Comparison of ENCODE assay signal across 10 cellular contexts in genomic region chr10:17647316-17647715, GRCh38. TPM values are rescaled to one million over a fixed set of nuclear protein-coding genes. Genes with fewer than 3 reads are reported as not detected.
DNase-seq lines count a peak whose midpoint lies in the region; ATAC-seq and TF ChIP-seq lines count a peak whose summit lies in the region.
"Had no signal": no experiment of that assay in that cellular context is flagged by ENCODE, and none has a peak within 500 bp of the region (broad histone marks: within the 10 kb centered on the region; RNA-seq: fewer than 3 reads in every experiment).

No MANE protein-coding gene starts in this region.

- no peaks in the 10 kb centered on the region for H3K9me3 ChIP-seq in right atrium auricular region
- no peaks in the 10 kb centered on the region for H3K9me3 ChIP-seq in thoracic aorta

- no peak for TF ChIP-seq POLR2A in lower leg skin (IDR thresholded peaks at IDR 0.05)

- no peak overlapping the region for H3K4me3 Mint-ChIP-seq in activated naive CD4-positive, alpha-beta T cell treated with anti-CD3 and anti-CD28 coated beads, Interleukin-2, amount 50 U/mL, for 24 hours
- H3K4me3 Mint-ChIP-seq in T-cell, result peak overlapping the region; percentile 47 to 65 (median 63)

- CTCF ChIA-PET in T-cell (lab: Charles Lee), result interaction anchor here in 1 of 2 donors (1.1 kb wide), 1 partner anchor 8 kb away, joined by 3 read pairs; no protein-coding TSS in a partner anchor

- POLR2A ChIA-PET in T-cell (lab: Charles Lee), result interaction anchor here (0.5 to 0.9 kb wide), 6 partner anchors 11 to 36 kb away, joined by 3 to 10 read pairs (median 4); no protein-coding TSS in a partner anchor

- H3K27me3 ChIP-seq in right atrium auricular region (peaks cover 0 to 4% of the 10 kb centered on the region in 2 donors), thoracic aorta (replicated peaks; ENCODE audit: insufficient read depth) (no peaks in the 10 kb centered on the region)

- peaks cover 0 to 69% of the 10 kb centered on the region in 2 donors for H3K4me1 ChIP-seq in right atrium auricular region
- peaks cover 49 to 83% of the 10 kb centered on the region in 2 donors for H3K4me1 ChIP-seq in thoracic aorta (ENCODE audit: control insufficient read depth in 1 of 2, low read depth in 2 of 2)

- peak overlapping the region; percentile 47 to 96 for H3K27ac ChIP-seq in right atrium auricular region
- H3K27ac ChIP-seq in thoracic aorta, result peak overlapping the region; percentile 52 to 66

- H3K27me3 Mint-ChIP-seq in activated naive CD4-positive, alpha-beta T cell treated with anti-CD3 and anti-CD28 coated beads, Interleukin-2, amount 50 U/mL, for 24 hours, result no peaks in the 10 kb centered on the region
- no peaks in the 10 kb centered on the region for H3K27me3 Mint-ChIP-seq in T-cell

- no peaks in the 10 kb centered on the region for H3K9me3 Mint-ChIP-seq in activated naive CD4-positive, alpha-beta T cell treated with anti-CD3 and anti-CD28 coated beads, Interleukin-2, amount 50 U/mL, for 24 hours
- peaks cover 0 to 4% of the 10 kb centered on the region in 2 donors for H3K9me3 Mint-ChIP-seq in activated naive CD4-positive, alpha-beta T cell treated with anti-CD3 and anti-CD28 coated beads, Interleukin-2, amount 50 U/mL, for 72 hours
- H3K9me3 Mint-ChIP-seq in T-cell, result no peaks in the 10 kb centered on the region

- peak overlapping the region; percentile 10 for H3K27ac Mint-ChIP-seq in activated naive CD4-positive, alpha-beta T cell treated with anti-CD3 and anti-CD28 coated beads, Interleukin-2, amount 50 U/mL, for 24 hours
- H3K27ac Mint-ChIP-seq in activated naive CD4-positive, alpha-beta T cell treated with anti-CD3 and anti-CD28 coated beads, Interleukin-2, amount 50 U/mL, for 72 hours, result peak overlapping the region in 1 of 2 donors; percentile 79
- H3K27ac Mint-ChIP-seq in T-cell, result peak overlapping the region; percentile 59 to 73

- H3K36me3 Mint-ChIP-seq in activated naive CD4-positive, alpha-beta T cell treated with anti-CD3 and anti-CD28 coated beads, Interleukin-2, amount 50 U/mL, for 24 hours, result peaks cover 15% of the 10 kb centered on the region
- peaks cover 35 to 65% of the 10 kb centered on the region in 2 donors for H3K36me3 Mint-ChIP-seq in activated naive CD4-positive, alpha-beta T cell treated with anti-CD3 and anti-CD28 coated beads, Interleukin-2, amount 50 U/mL, for 72 hours
- H3K36me3 Mint-ChIP-seq in T-cell, result peaks cover 25% of the 10 kb centered on the region

- no peak for ATAC-seq in activated naive CD4-positive, alpha-beta T cell treated with anti-CD3 and anti-CD28 coated beads, Interleukin-2, amount 50 U/mL, for 72 hours
- ATAC-seq in T-cell (replicated peaks in 1 of 4), result no peak
- no peak for ATAC-seq in thoracic aorta (ENCODE audit: insufficient number of reproducible peaks, low FRiP score, low read depth)

- no peak for TF ChIP-seq CTCF in right atrium auricular region (IDR thresholded peaks at IDR 0.05)
- no peak for TF ChIP-seq CTCF in thoracic aorta (IDR thresholded peaks at IDR 0.05)
- no peak for TF ChIP-seq CTCF in lower leg skin (IDR thresholded peaks at IDR 0.05)

- H3K4me3 ChIP-seq in right atrium auricular region (peak overlapping the region; percentile 4 to 18), thoracic aorta (peak overlapping the region; percentile 43), lower leg skin (ENCODE audit: low read depth, poor library complexity, severe bottlenecking) (no peak overlapping the region)

- H3K36me3 ChIP-seq in right atrium auricular region (no peaks in the 10 kb centered on the region), thoracic aorta (no peaks in the 10 kb centered on the region)

- intact Hi-C loops in lower leg skin (cut with DNase I; ENCODE audit: low total_unique reads), result no loop called here

- 52 to 60% methylated on average over 3 of the region's 3 CpGs for WGBS in lower leg skin, 2 donors

- H3K4me1 Mint-ChIP-seq in activated naive CD4-positive, alpha-beta T cell treated with anti-CD3 and anti-CD28 coated beads, Interleukin-2, amount 50 U/mL, for 24 hours, result peaks cover 75% of the 10 kb centered on the region
- peaks cover 76 to 86% (median 81%) of the 10 kb centered on the region in 3 donors for H3K4me1 Mint-ChIP-seq in T-cell

- no peak for DNase-seq in activated naive CD4-positive, alpha-beta T cell treated with anti-CD3 and anti-CD28 coated beads, Interleukin-2, amount 50 U/mL, for 72 hours (ENCODE audit: low spot score in 2 of 2)
- DNase-seq in T-cell (no peak), right atrium auricular region (ENCODE audit: low spot score) (no peak), thoracic aorta (ENCODE audit: low spot score) (no peak), islet precursor cell (no peak), GM19240 (ENCODE audit: insufficient read length, low spot score) (no peak), lower leg skin (ENCODE audit: low spot score in 2 of 2) (no peak)
- DNase-seq: activated CD4-positive, CD25-positive, alpha-beta regulatory T cell treated with anti-CD3 and anti-CD28 coated beads, Interleukin-2, amount 50 U/mL, for 72 hours; stimulated activated naive CD4-positive, alpha-beta T cell treated with Interleukin-2 at 50 U/mL for 16 hours had no signal

RNA-seq across cellular contexts. Expression of gene STAM, which starts 3.4 kb away (rescaled TPM):
- total RNA-seq in activated naive CD4-positive, alpha-beta T cell treated with anti-CD3 and anti-CD28 coated beads, Interleukin-2, amount 50 U/mL, for 72 hours, result 10 to 100 TPM; 22.3 to 30.8 TPM
- 10 to 100 TPM; 18.6 to 42.7 (median 25.7) TPM for total RNA-seq in T-cell
- total RNA-seq in right atrium auricular region, result 10 to 100 TPM; 28.9 to 38.0 TPM
- 10 to 100 TPM; 26.1 to 28.4 TPM for total RNA-seq in thoracic aorta
- total RNA-seq in lower leg skin, result 10 to 100 TPM; 13.2 to 21.4 (median 17.9) TPM

RNA-seq across cellular contexts. Expression of gene HACD1, which starts 30.1 kb away (rescaled TPM):
- total RNA-seq in activated naive CD4-positive, alpha-beta T cell treated with anti-CD3 and anti-CD28 coated beads, Interleukin-2, amount 50 U/mL, for 72 hours, result 1 to 10 TPM; 1.8 to 2.0 TPM
- total RNA-seq in T-cell (1 to 10 TPM in 3 of 5 donors, under 1 TPM in 2; 0.39 to 4.2 (median 1.3) TPM), right atrium auricular region (100 to 1,000 TPM; 101 to 143 TPM), thoracic aorta (100 to 1,000 TPM in 1 of 2 donors, 10 to 100 TPM in 1; 82.2 to 109 TPM), lower leg skin (1 to 10 TPM in 3 of 4 donors, under 1 TPM in 1; 0.80 to 4.1 (median 2.7) TPM)

Comparison
In these comparisons a context has a peak if more than half of its experiments do, and no peak if none do; other contexts are left out.
1. RNA of gene HACD1, which starts 30.1 kb away (total RNA-seq): 101 to 143 TPM in right atrium auricular region and 82.2 to 109 TPM in thoracic aorta; 0.80 to 4.1 TPM in lower leg skin, 1.8 to 2.0 TPM in activated naive CD4-positive, alpha-beta T cell treated with anti-CD3 and anti-CD28 coated beads, Interleukin-2, amount 50 U/mL, for 72 hours and 0.39 to 4.2 TPM in T-cell; every median in the first group is over 10 times any median in the second.